In the genomic region with DNA sequence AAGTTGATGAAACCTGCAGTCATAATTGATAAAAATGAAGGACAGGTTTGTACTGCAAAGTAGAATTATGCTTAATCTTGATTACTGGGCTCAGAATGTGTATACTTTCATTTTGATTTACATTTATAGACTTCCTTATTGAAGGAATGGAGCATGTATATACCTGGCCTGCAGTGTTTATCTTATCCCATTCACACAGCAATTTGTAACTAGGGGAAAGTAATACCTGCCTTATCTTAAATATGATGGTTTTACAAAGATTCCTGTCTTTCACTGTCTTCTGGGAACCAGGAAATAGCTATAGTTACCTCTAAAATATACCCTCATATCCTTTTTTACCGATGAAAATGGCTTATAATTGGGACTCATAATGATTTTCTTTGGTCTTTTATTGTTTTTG, we compare ENCODE assay signal across 21 cellular contexts. TPM values are rescaled to one million over a fixed set of nuclear protein-coding genes. Genes with fewer than 3 reads are reported as not detected.
DNase-seq lines count a peak whose midpoint lies in the region; TF ChIP-seq lines count a peak whose summit lies in the region.
"Had no signal": no experiment of that assay in that cellular context is flagged by ENCODE, and none has a peak within 500 bp of the region (broad histone marks: within the 10 kb centered on the region; RNA-seq: fewer than 3 reads in every experiment).

No MANE protein-coding gene starts in this region.

- DNase-seq in LoVo (ENCODE audit: low spot score), result peak; percentile 23
- no peak for DNase-seq in prostate gland (ENCODE audit: low spot score)
- DNase-seq in HPDE6-E6E7 (ENCODE audit: extremely low spot score), result no peak
- DNase-seq in BE2C, result no peak
- DNase-seq in NCI-H2029 (lab: John Stamatoyannopoulos, UW), result no peak
- DNase-seq in activated CD8-positive, alpha-beta memory T cell treated with anti-CD3 and anti-CD28 coated beads for 24 hours, result no peak
- DNase-seq: ACHN; activated CD4-positive, alpha-beta T cell treated with anti-CD3 and anti-CD28 coated beads for 36 hours; activated effector memory CD4-positive, alpha-beta T cell treated with Interleukin-2 at 50 U/mL for 16 hours; CD4-positive, CD25-positive, alpha-beta regulatory T cell; effector memory CD4-positive, alpha-beta T cell; NCI-H146; NCI-H526; ovary; sigmoid colon; uterus had no signal

- peak overlapping the region; percentile 67 for H3K27ac ChIP-seq in C4-2B
- peak overlapping the region; percentile 24 to 51 for H3K27ac ChIP-seq in prostate gland
- H3K27ac ChIP-seq: ovary, uterus had no signal

- H3K4me3 ChIP-seq in endocrine pancreas (ENCODE audit: control insufficient read depth, insufficient read depth, low read length), result peak overlapping the region; percentile 30
- no peak overlapping the region for H3K4me3 ChIP-seq in prostate gland
- H3K4me3 ChIP-seq in BE2C (ENCODE audit: low read depth, low read length), result no peak overlapping the region
- H3K4me3 ChIP-seq: esophagus muscularis mucosa, gastroesophageal sphincter, K562, ovary, sigmoid colon, uterus had no signal

- H3K36me3 ChIP-seq in endocrine pancreas (ENCODE audit: control insufficient read depth, insufficient read depth, low read length), result no peaks in the 10 kb centered on the region
- no peaks in the 10 kb centered on the region for H3K36me3 ChIP-seq in prostate gland
- peaks cover 4% of the 10 kb centered on the region for H3K36me3 ChIP-seq in BE2C
- H3K36me3 ChIP-seq: ovary, uterus had no signal

- H3K27me3 ChIP-seq in endocrine pancreas (ENCODE audit: control insufficient read depth, insufficient read depth, low read length), result no peaks in the 10 kb centered on the region
- H3K27me3 ChIP-seq in prostate gland (replicated peaks; ENCODE audit: insufficient read depth), result no peaks in the 10 kb centered on the region
- H3K27me3 ChIP-seq in BE2C, result no peaks in the 10 kb centered on the region
- H3K27me3 ChIP-seq: esophagus muscularis mucosa, gastroesophageal sphincter, ovary, sigmoid colon, uterus had no signal

- no peaks in the 10 kb centered on the region for H3K9me3 ChIP-seq in endocrine pancreas (ENCODE audit: control insufficient read depth, low read length)
- H3K9me3 ChIP-seq in prostate gland, result no peaks in the 10 kb centered on the region
- H3K9me3 ChIP-seq in BE2C, result no peaks in the 10 kb centered on the region
- H3K9me3 ChIP-seq: esophagus muscularis mucosa, gastroesophageal sphincter, ovary, sigmoid colon, uterus had no signal

- no peak overlapping the region for H3K9ac ChIP-seq in endocrine pancreas (ENCODE audit: control insufficient read depth, insufficient read depth, low read length)

- WGBS in prostate gland, result 14% methylated on average over 1 of the region's 1 CpG

- intact Hi-C loops in prostate gland (cut with DNase I), result no loop called here

- TF ChIP-seq CTCF in C4-2B (conservative IDR thresholded peaks at IDR 0.05) (no peak), prostate gland (IDR thresholded peaks at IDR 0.05) (no peak), BE2C (IDR thresholded peaks at IDR 0.05; ENCODE audit: low read depth, low read length) (no peak)

- TF ChIP-seq POLR2A in prostate gland (IDR thresholded peaks at IDR 0.05), result no peak

- H3K4me1 ChIP-seq in endocrine pancreas (ENCODE audit: control insufficient read depth, insufficient read depth, low read length), result peaks cover 32% of the 10 kb centered on the region
- peaks cover 8% of the 10 kb centered on the region for H3K4me1 ChIP-seq in prostate gland (replicated peaks)
- peaks cover 46% of the 10 kb centered on the region for H3K4me1 ChIP-seq in BE2C

RNA-seq across cellular contexts. Expression of a gene that starts 29.7 kb away (rescaled TPM):
- 100 to 1,000 TPM; 164 to 321 TPM for total RNA-seq in prostate gland
- polyA plus RNA-seq in BE2C (2012; ENCODE audit: insufficient read depth, insufficient read length, low read depth), result 184 TPM
